Comparison of ENCODE assay signal across 1 cellular context in the genomic region with DNA sequence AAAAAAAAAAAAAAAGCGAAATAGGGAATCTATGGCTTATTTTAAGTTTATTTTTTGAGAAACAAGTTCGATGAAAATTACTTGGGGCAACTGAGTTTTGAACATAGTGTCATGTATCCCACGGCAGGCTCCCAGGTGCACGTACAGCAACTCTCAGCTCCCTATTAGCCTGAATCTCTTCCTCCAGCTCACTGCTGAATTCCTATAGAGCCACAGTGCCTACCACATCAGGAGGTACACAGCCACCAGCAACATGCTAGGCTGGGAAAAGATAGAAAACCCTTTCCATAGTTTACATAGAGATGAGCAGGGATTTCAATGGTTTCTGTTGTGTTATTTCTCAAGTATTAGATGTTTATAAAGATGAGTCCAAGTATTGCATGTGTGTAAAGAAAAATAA.
TF ChIP-seq lines count a peak whose summit lies in the region.

No MANE protein-coding gene starts in this region.

TF ChIP-seq in GM23338, 12 proteins besides CTCF, POLR2A, EP300 and RAD21 (continued from another document):
- TF ChIP-seq ZNF462 (CRISPR knock-in tag; IDR thresholded peaks at IDR 0.05) = no peak
- TF ChIP-seq ZNF114 (CRISPR knock-in tag; IDR thresholded peaks at IDR 0.05) = no peak
- TF ChIP-seq, protein P1, sequence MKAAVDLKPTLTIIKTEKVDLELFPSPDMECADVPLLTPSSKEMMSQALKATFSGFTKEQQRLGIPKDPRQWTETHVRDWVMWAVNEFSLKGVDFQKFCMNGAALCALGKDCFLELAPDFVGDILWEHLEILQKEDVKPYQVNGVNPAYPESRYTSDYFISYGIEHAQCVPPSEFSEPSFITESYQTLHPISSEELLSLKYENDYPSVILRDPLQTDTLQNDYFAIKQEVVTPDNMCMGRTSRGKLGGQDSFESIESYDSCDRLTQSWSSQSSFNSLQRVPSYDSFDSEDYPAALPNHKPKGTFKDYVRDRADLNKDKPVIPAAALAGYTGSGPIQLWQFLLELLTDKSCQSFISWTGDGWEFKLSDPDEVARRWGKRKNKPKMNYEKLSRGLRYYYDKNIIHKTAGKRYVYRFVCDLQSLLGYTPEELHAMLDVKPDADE (IDR thresholded peaks at IDR 0.05) = no peak
- no peak for TF ChIP-seq ZNF331 (CRISPR knock-in tag; IDR thresholded peaks at IDR 0.05; ENCODE audit: low read depth)
- no peak for TF ChIP-seq STAT1 (IDR thresholded peaks at IDR 0.05; ENCODE audit: unreplicated experiment)
- no peak for TF ChIP-seq CREB1 (CRISPR knock-in tag; IDR thresholded peaks at IDR 0.05; ENCODE audit: low read depth)
